23 cellular contexts compared by ENCODE assay signal in genomic region chr2:177641321-177641720, GRCh38.
DNase-seq lines count a peak whose midpoint lies in the region; ATAC-seq and TF ChIP-seq lines count a peak whose summit lies in the region.
"Had no signal": no experiment of that assay in that cellular context is flagged by ENCODE, and none has a peak within 500 bp of the region (broad histone marks: within the 10 kb centered on the region; RNA-seq: fewer than 3 reads in every experiment).

No MANE protein-coding gene starts in this region.

- no peaks in the 10 kb centered on the region for H3K27me3 ChIP-seq in OCI-LY1 (ENCODE audit: insufficient read depth, low read length)
- H3K27me3 ChIP-seq: MG63, SJSA1 had no signal

- H3K9me3 ChIP-seq in OCI-LY1 (ENCODE audit: low read length), result no peaks in the 10 kb centered on the region
- H3K9me3 ChIP-seq: MG63, SJSA1 had no signal

- no peak for TF ChIP-seq CTCF in OCI-LY1 (IDR thresholded peaks at IDR 0.05; ENCODE audit: low read length)
- no peak for TF ChIP-seq CTCF in fibroblast of mammary gland (conservative IDR thresholded peaks at IDR 0.05; ENCODE audit: control insufficient read depth, insufficient read depth, low read depth, low read length)

- peaks cover 11% of the 10 kb centered on the region for H3K4me1 ChIP-seq in OCI-LY1 (ENCODE audit: insufficient read depth, low read length, severe bottlenecking)
- H3K4me1 ChIP-seq: SJSA1 had no signal

- no peak overlapping the region for H3K27ac ChIP-seq in OCI-LY1 (ENCODE audit: low read depth, low read length, poor library complexity, severe bottlenecking)
- H3K27ac ChIP-seq: SJSA1 had no signal

- H3K4me2 ChIP-seq in OCI-LY1 (ENCODE audit: low read length), result no peak overlapping the region
- H3K4me2 ChIP-seq: GM23338 had no signal

- no peaks in the 10 kb centered on the region for H3K79me2 ChIP-seq in OCI-LY1 (ENCODE audit: insufficient read depth, low read length)

- no peaks in the 10 kb centered on the region for H4K20me1 ChIP-seq in OCI-LY1 (ENCODE audit: insufficient read depth, low read length)

- no peaks in the 10 kb centered on the region for H3F3A ChIP-seq in OCI-LY1 (ENCODE audit: insufficient read depth, low read length)

- H3K9me2 ChIP-seq in OCI-LY1 (ENCODE audit: low read depth, low read length), result no peaks in the 10 kb centered on the region

- peak overlapping the region; percentile 69; the same call in 1 of the 2 replicates for H2AFZ ChIP-seq in OCI-LY1 (ENCODE audit: low read length)
- H2AFZ ChIP-seq: GM23338 had no signal

- DNase-seq in DMS 273 treated with DMSO at 0.1 percent for 48 hours (lab: John Stamatoyannopoulos, UW) (peak; percentile 91), NCI-H2171 treated with DMSO at 0.1 percent for 48 hours (lab: John Stamatoyannopoulos, UW) (peak; percentile 97), fibroblast of mammary gland (ENCODE audit: low read depth) (peak; percentile 49), COR-L47 (lab: John Stamatoyannopoulos, UW) (no peak), NCI-H2081 treated with DMSO at 0.1 percent for 48 hours (lab: John Stamatoyannopoulos, UW) (no peak), HEK293T (ENCODE audit: extremely low spot score) (no peak)
- DNase-seq: AML-193; Calu3; CD8-positive, alpha-beta memory T cell; H9; HFFc6; IMR-90; KG1; MG63; NCI-H2081; NCI-H510A; NCI-H774; Right ventricle myocardium superior; RPMI8226 had no signal

- POLR2A ChIA-PET in HEK293T (lab: Yijun Ruan, JAX), result no interaction called here

- H3K4me3 ChIP-seq in OCI-LY1 (ENCODE audit: low read depth, low read length, poor library complexity, severe bottlenecking) (no peak overlapping the region), fibroblast of mammary gland (ENCODE audit: control insufficient read depth, low read depth, low read length) (no peak overlapping the region)
- H3K4me3 ChIP-seq: GM23338, MG63, SJSA1 had no signal

- no peaks in the 10 kb centered on the region for H3K36me3 ChIP-seq in OCI-LY1 (ENCODE audit: insufficient read depth, low read length)
- H3K36me3 ChIP-seq: MG63, SJSA1 had no signal

- CTCF ChIA-PET in HEK293T (lab: Yijun Ruan, JAX), result interaction anchor here (0.7 kb wide), 1 partner anchor 29 kb away, joined by 7 read pairs; no protein-coding TSS in a partner anchor

- no peak for ATAC-seq in GM21515 (IDR thresholded peaks at IDR 0.05; ENCODE audit: unreplicated experiment)
- ATAC-seq: GM23338 had no signal

- no peak overlapping the region for H3K9ac ChIP-seq in OCI-LY1 (ENCODE audit: low read length)

TF ChIP-seq in HEK293T, 16 proteins besides CTCF, POLR2A, EP300 and RAD21:
- TF ChIP-seq FOXA1 (IDR thresholded peaks at IDR 0.05) (no peak), SUZ12 (IDR thresholded peaks at IDR 0.05) (no peak), SP1 (IDR thresholded peaks at IDR 0.05) (no peak), ELF4 (IDR thresholded peaks at IDR 0.05) (no peak), ZNF384 (IDR thresholded peaks at IDR 0.05) (no peak), ARNT (IDR thresholded peaks at IDR 0.05) (no peak), FOXM1 (IDR thresholded peaks at IDR 0.05; ENCODE audit: borderline replicate concordance) (no peak), L3MBTL2 (conservative IDR thresholded peaks at IDR 0.05) (no peak), HDGF (IDR thresholded peaks at IDR 0.05; ENCODE audit: borderline replicate concordance) (no peak), CTBP1 (IDR thresholded peaks at IDR 0.05; ENCODE audit: borderline replicate concordance) (no peak), BHLHE40 (IDR thresholded peaks at IDR 0.05; ENCODE audit: borderline replicate concordance) (no peak), FOXK2 (IDR thresholded peaks at IDR 0.05) (no peak), TARDBP (IDR thresholded peaks at IDR 0.05) (no peak), PKNOX1 (IDR thresholded peaks at IDR 0.05) (no peak), LEF1 (IDR thresholded peaks at IDR 0.05; ENCODE audit: borderline replicate concordance) (no peak)

Comparison
In these comparisons a context has a peak if more than half of its experiments do, and no peak if none do; other contexts are left out.
1. DNase-seq: peak in DMS 273 treated with DMSO at 0.1 percent for 48 hours (single experiment), NCI-H2171 treated with DMSO at 0.1 percent for 48 hours (single experiment) and fibroblast of mammary gland (single experiment); none in COR-L47 (single experiment), NCI-H2081 treated with DMSO at 0.1 percent for 48 hours (single experiment) and HEK293T (single experiment).